ENCODE assay signal across 1 cellular context in the genomic region with DNA sequence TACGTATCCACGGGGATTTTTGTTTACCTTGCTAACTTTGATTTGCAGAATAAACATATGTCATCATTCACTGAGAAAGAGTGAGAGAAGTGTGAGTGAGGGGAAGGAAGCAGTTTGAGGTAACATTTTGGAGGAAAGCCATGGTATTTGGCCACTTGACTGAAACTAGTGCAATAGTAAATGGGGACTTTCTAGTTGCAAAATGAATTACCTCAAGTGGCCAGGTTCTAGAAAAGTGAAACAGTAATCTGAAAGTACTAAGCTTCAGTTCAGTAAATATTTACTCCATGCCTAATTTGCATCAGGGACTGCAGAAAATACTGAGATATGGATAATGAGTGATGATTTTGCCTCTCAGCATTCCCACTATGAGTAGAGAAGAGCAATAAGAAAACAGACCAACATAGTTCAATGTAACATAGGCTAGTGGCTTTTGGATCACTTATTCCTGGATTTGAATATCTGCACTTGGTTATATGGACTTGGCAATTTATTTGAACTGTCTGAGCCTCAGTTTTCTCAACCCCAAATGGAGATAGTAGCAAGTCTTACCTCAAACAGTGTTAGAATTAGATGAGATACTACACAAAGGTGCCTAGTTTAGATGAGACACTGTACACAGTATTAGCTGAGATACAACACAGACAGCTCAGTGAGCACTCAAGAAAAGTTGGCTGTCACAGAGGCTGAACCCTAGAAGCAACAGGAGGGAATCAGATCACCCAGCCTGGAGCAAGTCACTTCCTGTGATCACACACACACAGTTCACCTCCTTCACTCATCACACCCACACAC.
TF ChIP-seq lines count a peak whose summit lies in the region.

No MANE protein-coding gene starts in this region.

TF ChIP-seq in HEK293, 187 proteins besides CTCF, POLR2A, EP300 and RAD21 (continued from another document):
- TF ChIP-seq ZNF664 (tag by site-specific recombination; IDR thresholded peaks at IDR 0.05) (peak; percentile 98), ZBTB21 (tag by site-specific recombination; IDR thresholded peaks at IDR 0.05) (no peak), SP7 (tag by site-specific recombination; IDR thresholded peaks at IDR 0.05) (no peak), ZNF473 (tag by site-specific recombination; IDR thresholded peaks at IDR 0.05) (no peak), PRDM1 (tag by site-specific recombination; IDR thresholded peaks at IDR 0.05) (no peak), ZNF571 (tag by site-specific recombination; IDR thresholded peaks at IDR 0.05) (no peak), ZNF624 (tag by site-specific recombination; IDR thresholded peaks at IDR 0.05) (no peak), TRIM28 (IDR thresholded peaks at IDR 0.05; ENCODE audit: borderline replicate concordance, low read length) (no peak), ZNF791 (tag by site-specific recombination; IDR thresholded peaks at IDR 0.05) (no peak), ZNF223 (tag by site-specific recombination; IDR thresholded peaks at IDR 0.05) (no peak), ZNF768 (tag by site-specific recombination; IDR thresholded peaks at IDR 0.05) (no peak), MZF1 (tag by site-specific recombination; IDR thresholded peaks at IDR 0.05; ENCODE audit: borderline replicate concordance) (peak; percentile 45; the same call in 1 of the 2 replicates), FEZF1 (tag by site-specific recombination; IDR thresholded peaks at IDR 0.05) (0 out of 2 replicates have a peak, but pooled peaks have one; percentile 30), ZNF423 (tag by site-specific recombination; IDR thresholded peaks at IDR 0.05) (no peak), ZNF10 (tag by site-specific recombination; IDR thresholded peaks at IDR 0.05) (no peak), ZFP69B (tag by site-specific recombination; IDR thresholded peaks at IDR 0.05) (no peak), ZNF747 (tag by site-specific recombination; IDR thresholded peaks at IDR 0.05) (no peak)
- TF ChIP-seq, protein P1, sequence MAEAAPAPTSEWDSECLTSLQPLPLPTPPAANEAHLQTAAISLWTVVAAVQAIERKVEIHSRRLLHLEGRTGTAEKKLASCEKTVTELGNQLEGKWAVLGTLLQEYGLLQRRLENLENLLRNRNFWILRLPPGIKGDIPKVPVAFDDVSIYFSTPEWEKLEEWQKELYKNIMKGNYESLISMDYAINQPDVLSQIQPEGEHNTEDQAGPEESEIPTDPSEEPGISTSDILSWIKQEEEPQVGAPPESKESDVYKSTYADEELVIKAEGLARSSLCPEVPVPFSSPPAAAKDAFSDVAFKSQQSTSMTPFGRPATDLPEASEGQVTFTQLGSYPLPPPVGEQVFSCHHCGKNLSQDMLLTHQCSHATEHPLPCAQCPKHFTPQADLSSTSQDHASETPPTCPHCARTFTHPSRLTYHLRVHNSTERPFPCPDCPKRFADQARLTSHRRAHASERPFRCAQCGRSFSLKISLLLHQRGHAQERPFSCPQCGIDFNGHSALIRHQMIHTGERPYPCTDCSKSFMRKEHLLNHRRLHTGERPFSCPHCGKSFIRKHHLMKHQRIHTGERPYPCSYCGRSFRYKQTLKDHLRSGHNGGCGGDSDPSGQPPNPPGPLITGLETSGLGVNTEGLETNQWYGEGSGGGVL (tag by site-specific recombination; IDR thresholded peaks at IDR 0.05), result peak; percentile 78
- TF ChIP-seq, protein P2, sequence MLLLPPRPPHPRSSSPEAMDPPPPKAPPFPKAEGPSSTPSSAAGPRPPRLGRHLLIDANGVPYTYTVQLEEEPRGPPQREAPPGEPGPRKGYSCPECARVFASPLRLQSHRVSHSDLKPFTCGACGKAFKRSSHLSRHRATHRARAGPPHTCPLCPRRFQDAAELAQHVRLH (tag by site-specific recombination; IDR thresholded peaks at IDR 0.05), result no peak
- TF ChIP-seq, protein P3, sequence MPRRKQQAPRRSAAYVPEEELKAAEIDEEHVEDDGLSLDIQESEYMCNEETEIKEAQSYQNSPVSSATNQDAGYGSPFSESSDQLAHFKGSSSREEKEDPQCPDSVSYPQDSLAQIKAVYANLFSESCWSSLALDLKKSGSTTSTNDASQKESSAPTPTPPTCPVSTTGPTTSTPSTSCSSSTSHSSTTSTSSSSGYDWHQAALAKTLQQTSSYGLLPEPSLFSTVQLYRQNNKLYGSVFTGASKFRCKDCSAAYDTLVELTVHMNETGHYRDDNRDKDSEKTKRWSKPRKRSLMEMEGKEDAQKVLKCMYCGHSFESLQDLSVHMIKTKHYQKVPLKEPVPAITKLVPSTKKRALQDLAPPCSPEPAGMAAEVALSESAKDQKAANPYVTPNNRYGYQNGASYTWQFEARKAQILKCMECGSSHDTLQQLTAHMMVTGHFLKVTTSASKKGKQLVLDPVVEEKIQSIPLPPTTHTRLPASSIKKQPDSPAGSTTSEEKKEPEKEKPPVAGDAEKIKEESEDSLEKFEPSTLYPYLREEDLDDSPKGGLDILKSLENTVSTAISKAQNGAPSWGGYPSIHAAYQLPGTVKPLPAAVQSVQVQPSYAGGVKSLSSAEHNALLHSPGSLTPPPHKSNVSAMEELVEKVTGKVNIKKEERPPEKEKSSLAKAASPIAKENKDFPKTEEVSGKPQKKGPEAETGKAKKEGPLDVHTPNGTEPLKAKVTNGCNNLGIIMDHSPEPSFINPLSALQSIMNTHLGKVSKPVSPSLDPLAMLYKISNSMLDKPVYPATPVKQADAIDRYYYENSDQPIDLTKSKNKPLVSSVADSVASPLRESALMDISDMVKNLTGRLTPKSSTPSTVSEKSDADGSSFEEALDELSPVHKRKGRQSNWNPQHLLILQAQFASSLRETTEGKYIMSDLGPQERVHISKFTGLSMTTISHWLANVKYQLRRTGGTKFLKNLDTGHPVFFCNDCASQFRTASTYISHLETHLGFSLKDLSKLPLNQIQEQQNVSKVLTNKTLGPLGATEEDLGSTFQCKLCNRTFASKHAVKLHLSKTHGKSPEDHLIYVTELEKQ (tag by site-specific recombination; IDR thresholded peaks at IDR 0.05; ENCODE audit: borderline replicate concordance), result no peak
